In the genomic region with DNA sequence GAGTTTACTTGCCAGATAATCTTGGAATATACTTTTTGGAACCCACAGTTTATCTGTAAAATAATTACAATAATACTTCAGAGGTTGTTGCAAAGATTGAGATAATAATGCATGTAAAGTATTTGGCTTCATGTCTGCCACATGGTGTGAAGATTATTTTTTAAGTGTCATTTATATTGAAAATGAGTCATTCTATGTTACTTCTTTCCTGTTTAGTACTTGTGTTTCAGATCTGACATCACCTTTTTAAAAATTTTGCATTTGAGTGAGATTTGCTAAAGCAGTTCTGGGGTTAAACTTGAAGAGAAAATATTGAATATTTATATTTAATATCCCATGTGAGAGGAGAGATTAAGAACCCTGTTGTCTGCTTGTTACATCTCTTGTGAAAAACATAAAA, we compare ENCODE assay signal across 1 cellular context.
A peak's percentile ranks its signal among the peaks of the same experiment; 100 is the strongest.
TF ChIP-seq lines count a peak whose summit lies in the region.

No MANE protein-coding gene starts in this region.

TF ChIP-seq in GM12878, 131 proteins besides CTCF, POLR2A, EP300 and RAD21 (continued from another document):
- TF ChIP-seq, protein P1, sequence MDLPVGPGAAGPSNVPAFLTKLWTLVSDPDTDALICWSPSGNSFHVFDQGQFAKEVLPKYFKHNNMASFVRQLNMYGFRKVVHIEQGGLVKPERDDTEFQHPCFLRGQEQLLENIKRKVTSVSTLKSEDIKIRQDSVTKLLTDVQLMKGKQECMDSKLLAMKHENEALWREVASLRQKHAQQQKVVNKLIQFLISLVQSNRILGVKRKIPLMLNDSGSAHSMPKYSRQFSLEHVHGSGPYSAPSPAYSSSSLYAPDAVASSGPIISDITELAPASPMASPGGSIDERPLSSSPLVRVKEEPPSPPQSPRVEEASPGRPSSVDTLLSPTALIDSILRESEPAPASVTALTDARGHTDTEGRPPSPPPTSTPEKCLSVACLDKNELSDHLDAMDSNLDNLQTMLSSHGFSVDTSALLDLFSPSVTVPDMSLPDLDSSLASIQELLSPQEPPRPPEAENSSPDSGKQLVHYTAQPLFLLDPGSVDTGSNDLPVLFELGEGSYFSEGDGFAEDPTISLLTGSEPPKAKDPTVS (IDR thresholded peaks at IDR 0.05; ENCODE audit: low read depth, low read length), result no peak
- TF ChIP-seq MEF2B (IDR thresholded peaks at IDR 0.05; ENCODE audit: partially characterized antibody, poor library complexity, severe bottlenecking) (no peak), SREBF1 (IDR thresholded peaks at IDR 0.05; ENCODE audit: low read length) (no peak), GABPA (IDR thresholded peaks at IDR 0.05; ENCODE audit: low read depth) (no peak), SMAD5 (IDR thresholded peaks at IDR 0.05; ENCODE audit: low read depth) (no peak), MTA3 (IDR thresholded peaks at IDR 0.05; ENCODE audit: borderline replicate concordance, low read length) (peak; percentile 15; the same call in 1 of the 2 replicates), NFXL1 (IDR thresholded peaks at IDR 0.05; ENCODE audit: borderline replicate concordance) (no peak), ATF7 (IDR thresholded peaks at IDR 0.05; ENCODE audit: low read depth) (peak; percentile 78)
- TF ChIP-seq, protein P2, sequence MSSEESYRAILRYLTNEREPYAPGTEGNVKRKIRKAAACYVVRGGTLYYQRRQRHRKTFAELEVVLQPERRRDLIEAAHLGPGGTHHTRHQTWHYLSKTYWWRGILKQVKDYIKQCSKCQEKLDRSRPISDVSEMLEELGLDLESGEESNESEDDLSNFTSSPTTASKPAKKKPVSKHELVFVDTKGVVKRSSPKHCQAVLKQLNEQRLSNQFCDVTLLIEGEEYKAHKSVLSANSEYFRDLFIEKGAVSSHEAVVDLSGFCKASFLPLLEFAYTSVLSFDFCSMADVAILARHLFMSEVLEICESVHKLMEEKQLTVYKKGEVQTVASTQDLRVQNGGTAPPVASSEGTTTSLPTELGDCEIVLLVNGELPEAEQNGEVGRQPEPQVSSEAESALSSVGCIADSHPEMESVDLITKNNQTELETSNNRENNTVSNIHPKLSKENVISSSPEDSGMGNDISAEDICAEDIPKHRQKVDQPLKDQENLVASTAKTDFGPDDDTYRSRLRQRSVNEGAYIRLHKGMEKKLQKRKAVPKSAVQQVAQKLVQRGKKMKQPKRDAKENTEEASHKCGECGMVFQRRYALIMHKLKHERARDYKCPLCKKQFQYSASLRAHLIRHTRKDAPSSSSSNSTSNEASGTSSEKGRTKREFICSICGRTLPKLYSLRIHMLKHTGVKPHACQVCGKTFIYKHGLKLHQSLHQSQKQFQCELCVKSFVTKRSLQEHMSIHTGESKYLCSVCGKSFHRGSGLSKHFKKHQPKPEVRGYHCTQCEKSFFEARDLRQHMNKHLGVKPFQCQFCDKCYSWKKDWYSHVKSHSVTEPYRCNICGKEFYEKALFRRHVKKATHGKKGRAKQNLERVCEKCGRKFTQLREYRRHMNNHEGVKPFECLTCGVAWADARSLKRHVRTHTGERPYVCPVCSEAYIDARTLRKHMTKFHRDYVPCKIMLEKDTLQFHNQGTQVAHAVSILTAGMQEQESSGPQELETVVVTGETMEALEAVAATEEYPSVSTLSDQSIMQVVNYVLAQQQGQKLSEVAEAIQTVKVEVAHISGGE (CRISPR knock-in tag; IDR thresholded peaks at IDR 0.05), result no peak
TF ChIP-seq in GM12878: peak in this region for 4.
